7 cellular contexts compared by ENCODE assay signal in the genomic region with DNA sequence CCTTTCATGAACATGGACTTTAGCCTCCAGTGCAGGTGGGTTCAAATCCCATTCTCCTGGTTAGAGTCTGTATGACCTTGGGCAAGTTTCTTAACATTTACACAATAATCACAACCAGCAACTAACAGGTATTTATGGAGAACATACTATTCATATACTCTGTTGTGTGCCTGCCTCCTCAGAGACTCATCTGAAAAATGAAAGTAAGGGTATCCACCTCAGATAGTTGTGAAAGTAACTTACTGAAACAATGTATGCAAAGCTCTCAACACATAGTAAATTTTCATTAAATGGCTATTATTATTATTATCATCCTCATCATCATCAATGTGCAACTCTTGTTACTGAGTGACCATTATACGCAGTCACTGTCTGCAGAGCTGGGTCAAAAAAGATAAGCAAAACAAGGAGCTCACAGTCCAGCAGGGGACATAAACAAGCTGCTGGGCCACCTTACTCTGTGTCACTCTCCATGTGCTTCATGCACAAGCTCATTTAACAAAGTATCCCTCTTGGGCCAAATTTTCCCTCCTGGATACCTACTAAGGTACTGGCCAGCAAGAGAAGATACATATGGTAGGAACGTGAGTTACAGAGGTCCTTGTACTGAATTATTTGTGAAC.
"Had no signal": no experiment of that assay in that cellular context is flagged by ENCODE, and none has a peak within 500 bp of the region (broad histone marks: within the 10 kb centered on the region; RNA-seq: fewer than 3 reads in every experiment).

No MANE protein-coding gene starts in this region.

- H3K4me2 ChIP-seq: GM23338 had no signal

- H3K4me3 ChIP-seq: GM23338 had no signal

- H3K9me3 Mint-ChIP-seq: GM23338, H9 had no signal

- H2AFZ ChIP-seq: GM23338 had no signal

- H3K36me3 Mint-ChIP-seq: IgD-negative memory B cell had no signal

- H3K4me1 Mint-ChIP-seq: IgD-negative memory B cell had no signal

- H3K4me3 Mint-ChIP-seq: GM23338, H9, IgD-negative memory B cell had no signal

- H3K27ac ChIP-seq: HL-60 had no signal

- DNase-seq: H9, HCEC 1CT, KG1 had no signal

- H3K27ac Mint-ChIP-seq: GM23338, H9, IgD-negative memory B cell had no signal

- ATAC-seq: GM23338, HepG2 had no signal
